In the genomic region with DNA sequence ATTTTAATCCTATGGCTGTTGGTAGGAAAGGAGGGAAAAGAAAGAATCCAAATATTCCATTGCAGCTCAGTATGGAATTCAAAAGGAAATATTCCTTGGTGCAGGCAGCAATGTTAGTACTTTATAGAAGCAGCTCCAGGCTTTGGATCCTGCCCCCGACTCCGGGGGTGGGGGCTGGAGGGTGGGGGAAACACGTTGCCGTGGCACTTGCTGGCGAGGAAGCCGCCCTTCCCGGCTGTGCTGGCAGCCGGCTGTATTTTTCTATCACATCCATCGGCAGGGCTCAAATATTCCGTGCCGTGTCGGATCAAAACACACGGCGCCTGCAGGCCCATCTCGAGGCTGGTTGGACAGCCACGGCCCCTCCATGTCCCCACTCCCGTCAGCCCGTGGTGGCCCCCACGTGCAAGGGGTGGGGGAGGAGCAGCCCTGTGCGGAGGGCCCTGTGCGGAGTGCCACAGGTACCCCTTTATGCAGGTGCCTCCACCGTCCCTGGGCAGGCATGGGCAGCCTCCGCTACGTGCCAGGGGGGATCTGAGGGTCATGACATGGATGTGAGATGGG, we compare ENCODE assay signal across 22 cellular contexts. TPM values are rescaled to one million over a fixed set of nuclear protein-coding genes. Genes with fewer than 3 reads are reported as not detected.
DNase-seq lines count a peak whose midpoint lies in the region; ATAC-seq, FAIRE-seq and TF ChIP-seq lines count a peak whose summit lies in the region.
"Had no signal": no experiment of that assay in that cellular context is flagged by ENCODE, and none has a peak within 500 bp of the region (broad histone marks: within the 10 kb centered on the region; RNA-seq: fewer than 3 reads in every experiment).

No MANE protein-coding gene starts in this region.

- H4K5ac ChIP-seq in H1 (ENCODE audit: insufficient read length, low read depth, low read length) = no peak overlapping the region

- no peak overlapping the region for H3K23ac ChIP-seq in H1 (ENCODE audit: insufficient read length)

- no peak overlapping the region for H3K4me2 ChIP-seq in H1 (ENCODE audit: insufficient read depth in 1 of 2, low read depth in 2 of 2, low read length in 2 of 2)
- H3K4me2 ChIP-seq: A549 had no signal

- no peak for TF ChIP-seq EP300 in H1 (IDR thresholded peaks at IDR 0.05; ENCODE audit: borderline replicate concordance in 1 of 2, low read depth in 2 of 2, low read length in 2 of 2)

- peak overlapping the region; percentile 44; the same call in 1 of the 2 replicates for H4K8ac ChIP-seq in H1 (ENCODE audit: extremely low read depth, insufficient read depth, low read length)

- no peaks in the 10 kb centered on the region for H3K23me2 ChIP-seq in H1 (ENCODE audit: low read depth, low read length)

- TF ChIP-seq POLR2A in H1 (IDR thresholded peaks at IDR 0.05; ENCODE audit: control extremely low read depth in 1 of 2, low read depth in 2 of 2, low read length in 2 of 2) = no peak

- H3K79me2 ChIP-seq in H1 (ENCODE audit: control insufficient read depth in 1 of 2, insufficient read depth in 2 of 2, low read length in 2 of 2) = no peaks in the 10 kb centered on the region

- H3K36me3 ChIP-seq in H1 (ENCODE audit: control insufficient read depth in 2 of 4, insufficient read depth in 4 of 4, low read length in 3 of 4) = no peaks in the 10 kb centered on the region
- no peaks in the 10 kb centered on the region for H3K36me3 ChIP-seq in endodermal cell (ENCODE audit: control insufficient read depth, insufficient read depth, low read length)

- H3K27ac Mint-ChIP-seq in stimulated activated naive CD8-positive, alpha-beta T cell treated with anti-CD3 and anti-CD28 coated beads, Interleukin-15, amount 100 ng/mL, for 72 hours = no peak overlapping the region
- H3K27ac Mint-ChIP-seq in osteocyte (ENCODE audit: unreplicated experiment) = no peak overlapping the region
- H3K27ac Mint-ChIP-seq in endodermal cell = no peak overlapping the region
- H3K27ac Mint-ChIP-seq: CD8-positive, alpha-beta T cell had no signal

- no peak overlapping the region for H4K91ac ChIP-seq in H1 (replicated peaks; ENCODE audit: insufficient read length, low read length)

- H3K36me3 Mint-ChIP-seq in osteocyte (ENCODE audit: unreplicated experiment) (peaks cover 2% of the 10 kb centered on the region), endodermal cell (ENCODE audit: low read depth) (no peaks in the 10 kb centered on the region)
- H3K36me3 Mint-ChIP-seq: CD8-positive, alpha-beta T cell had no signal

- H3K9ac ChIP-seq in H1 (replicated peaks in 1 of 4; ENCODE audit: extremely low read depth in 1 of 4, low read depth in 3 of 4, low read length in 3 of 4) (no peak overlapping the region), endodermal cell (ENCODE audit: extremely low read depth, low read length, poor library complexity, severe bottlenecking) (no peak overlapping the region)

- H2AK5ac ChIP-seq in H1 (ENCODE audit: low read depth, low read length) = no peak overlapping the region

- H2BK20ac ChIP-seq in H1 (ENCODE audit: low read length) = no peak overlapping the region

- H3K79me1 ChIP-seq in H1 (ENCODE audit: low read depth, low read length) = no peaks in the 10 kb centered on the region

- no peak overlapping the region for H2BK120ac ChIP-seq in H1 (replicated peaks; ENCODE audit: low read depth, low read length)

- H2AFZ ChIP-seq in H1 (ENCODE audit: low read length) = no peak overlapping the region

- H3K9me3 Mint-ChIP-seq in stimulated activated naive CD8-positive, alpha-beta T cell treated with anti-CD3 and anti-CD28 coated beads, Interleukin-15, amount 100 ng/mL, for 72 hours = no peaks in the 10 kb centered on the region
- no peaks in the 10 kb centered on the region for H3K9me3 Mint-ChIP-seq in osteocyte (ENCODE audit: unreplicated experiment)
- peaks cover 2% of the 10 kb centered on the region for H3K9me3 Mint-ChIP-seq in endodermal cell
- H3K9me3 Mint-ChIP-seq: CD8-positive, alpha-beta T cell had no signal

- H2BK5ac ChIP-seq in H1 (ENCODE audit: low read depth, low read length) = no peak overlapping the region

- FAIRE-seq in H1 (lab: Jason Lieb, UNC) = no peak
- FAIRE-seq: A549, G401.6 had no signal

- no peak for DNase-seq in stimulated activated naive CD8-positive, alpha-beta T cell treated with anti-CD3 and anti-CD28 coated beads, Interleukin-15, amount 100 ng/mL, for 72 hours
- DNase-seq in stimulated activated naive CD8-positive, alpha-beta T cell treated with anti-CD3 and anti-CD28 coated beads, Interleukin-15, Interleukin-2, amounts not matched to agents 100 U/mL and 50 U/mL, for 24 hours = no peak
- DNase-seq in H1 (ENCODE audit: low read depth in 1 of 2, low spot score in 2 of 2) = no peak
- DNase-seq in putamen (ENCODE audit: low spot score) = peak; percentile 75
- no peak for DNase-seq in osteocyte (ENCODE audit: extremely low spot score, unreplicated experiment)
- DNase-seq in endodermal cell = no peak
- DNase-seq: AML-193; Caco-2; CD8-positive, alpha-beta T cell; H7; Karpas-422; NCI-H1092; NCI-H1436; NCI-H187 treated with DMSO at 0.1 percent for 48 hours; NCI-H2107; NCI-H524 treated with DMSO at 0.1 percent for 48 hours; NCI-H774; RPMI8226; SHP77 had no signal

- TF ChIP-seq RAD21 in H1 (IDR thresholded peaks at IDR 0.05 in 1 of 2, conservative IDR thresholded peaks at IDR 0.05 in 1 of 2; ENCODE audit: low read depth in 2 of 2, low read length in 2 of 2) = no peak

- H3K27me3 Mint-ChIP-seq in stimulated activated naive CD8-positive, alpha-beta T cell treated with anti-CD3 and anti-CD28 coated beads, Interleukin-15, amount 100 ng/mL, for 72 hours = peaks cover 46% of the 10 kb centered on the region
- H3K27me3 Mint-ChIP-seq in osteocyte (ENCODE audit: unreplicated experiment) (peaks cover 48% of the 10 kb centered on the region), endodermal cell (ENCODE audit: insufficient read depth) (peaks cover 8% of the 10 kb centered on the region)

- no peak overlapping the region for H2BK15ac ChIP-seq in H1 (ENCODE audit: low read length)

- ATAC-seq in stimulated activated naive CD8-positive, alpha-beta T cell treated with anti-CD3 and anti-CD28 coated beads, Interleukin-15, amount 100 ng/mL, for 72 hours = peak; percentile 33
- ATAC-seq in stimulated activated naive CD8-positive, alpha-beta T cell treated with anti-CD3 and anti-CD28 coated beads, Interleukin-15, Interleukin-2, amounts not matched to agents 100 U/mL and 50 U/mL, for 24 hours = no peak
- no peak for ATAC-seq in HG02840 (IDR thresholded peaks at IDR 0.05; ENCODE audit: low FRiP score, unreplicated experiment)
- ATAC-seq: A549; CD8-positive, alpha-beta T cell had no signal

- 90% methylated on average over 12 of the region's 24 CpGs; no CpG with 5 or more reads in 1 of the 2 experiments for WGBS in H1 (ENCODE audit: extremely low coverage in 1 of 2, insufficient coverage in 1 of 2, insufficient read length in 1 of 2, insufficient replicate concordance in 2 of 2, low coverage in 1 of 2, low lambda C conversion rate in 2 of 2, missing lambda C conversion rate in 1 of 2), 2 experiments
- 89 to 91% methylated on average over 14 to 24 of the region's 24 CpGs for WGBS in endodermal cell (ENCODE audit: insufficient coverage in 1 of 2, insufficient read length in 1 of 2), 2 experiments

- CTCF ChIA-PET in H1 (lab: Charles Lee; ENCODE audit: partially characterized antibody) = interaction anchor here (1.0 to 12.1 kb wide), 5 partner anchors 13 to 284 kb away, joined by 3 to 110 read pairs (median 11); no protein-coding TSS in a partner anchor

- H3K4me3 Mint-ChIP-seq in stimulated activated naive CD8-positive, alpha-beta T cell treated with anti-CD3 and anti-CD28 coated beads, Interleukin-15, amount 100 ng/mL, for 72 hours = no peak overlapping the region
- no peak overlapping the region for H3K4me3 Mint-ChIP-seq in osteocyte (ENCODE audit: unreplicated experiment)
- no peak overlapping the region for H3K4me3 Mint-ChIP-seq in endodermal cell
- H3K4me3 Mint-ChIP-seq: CD8-positive, alpha-beta T cell had no signal

- TF ChIP-seq CTCF in H1 (IDR thresholded peaks at IDR 0.05; ENCODE audit: control extremely low read depth in 1 of 3, insufficient read depth in 1 of 3, low read depth in 1 of 3, low read length in 3 of 3) (no peak), osteocyte (IDR thresholded peaks at IDR 0.05) (no peak), endodermal cell (conservative IDR thresholded peaks at IDR 0.05) (no peak)

- no peak overlapping the region for H3K18ac ChIP-seq in H1 (ENCODE audit: extremely low read depth, low read length)

- no peak overlapping the region for H3K14ac ChIP-seq in H1 (ENCODE audit: insufficient read length)

- no peak overlapping the region for H3K4ac ChIP-seq in H1 (replicated peaks; ENCODE audit: insufficient read length, low read depth, low read length)

- H3K9me3 ChIP-seq in H1 (ENCODE audit: insufficient read depth in 2 of 2, low read depth in 1 of 2, low read length in 1 of 2) (no peaks in the 10 kb centered on the region), endodermal cell (ENCODE audit: control insufficient read depth, low read length) (no peaks in the 10 kb centered on the region)
- H3K9me3 ChIP-seq: A549, Caco-2 had no signal

- POLR2A ChIA-PET in H1 (lab: Charles Lee; ENCODE audit: partially characterized antibody) = no interaction called here

- H3K27me3 ChIP-seq in H1 (replicated peaks in 1 of 4; ENCODE audit: control insufficient read depth in 3 of 4, extremely low read depth in 1 of 4, insufficient read depth in 3 of 4, low read length in 3 of 4) (peaks cover under 1 to 19% (median 10%) of the 10 kb centered on the region in 4 experiments; a peak in 6 of 7 replicates), endodermal cell (ENCODE audit: control insufficient read depth, insufficient read depth, low read length, poor library complexity, severe bottlenecking) (peaks cover 1% of the 10 kb centered on the region)

- peaks cover 0 to 5% of the 10 kb centered on the region in 2 experiments for H4K20me1 ChIP-seq in H1 (replicated peaks in 1 of 2; ENCODE audit: control insufficient read depth in 1 of 2, insufficient read depth in 2 of 2, low read length in 2 of 2)

- H3K4me1 Mint-ChIP-seq in stimulated activated naive CD8-positive, alpha-beta T cell treated with anti-CD3 and anti-CD28 coated beads, Interleukin-15, amount 100 ng/mL, for 72 hours = peaks cover 4% of the 10 kb centered on the region
- H3K4me1 Mint-ChIP-seq in osteocyte (ENCODE audit: unreplicated experiment) = peaks cover 2% of the 10 kb centered on the region
- peaks cover 18% of the 10 kb centered on the region for H3K4me1 Mint-ChIP-seq in endodermal cell

- H2BK12ac ChIP-seq in H1 (ENCODE audit: low read depth, low read length) = no peak overlapping the region

- H3K27ac ChIP-seq in H1 (ENCODE audit: low read depth, low read length) (no peak overlapping the region), endodermal cell (ENCODE audit: low read depth, low read length) (no peak overlapping the region)
- H3K27ac ChIP-seq: A549 had no signal

- no peak overlapping the region for H3K56ac ChIP-seq in H1 (replicated peaks; ENCODE audit: insufficient read length, low read depth, low read length)

- H3K4me3 ChIP-seq in H1 (ENCODE audit: extremely low read depth in 1 of 4, insufficient read depth in 2 of 4, low read depth in 3 of 4, low read length in 4 of 4) (no peak overlapping the region), endodermal cell (ENCODE audit: low read length) (no peak overlapping the region)
- H3K4me3 ChIP-seq: A549 had no signal

- H3K4me1 ChIP-seq in H1 (replicated peaks in 1 of 4; ENCODE audit: control insufficient read depth in 3 of 4, insufficient read depth in 4 of 4, low read length in 3 of 4) (peaks cover 0 to 6% (median 3%) of the 10 kb centered on the region in 4 experiments; a peak in 4 of 7 replicates), endodermal cell (ENCODE audit: control insufficient read depth, insufficient read depth, low read length) (peaks cover 16% of the 10 kb centered on the region)
- H3K4me1 ChIP-seq: A549, Caco-2 had no signal

RNA-seq across cellular contexts. Expression of a gene that starts 5.8 kb away (rescaled TPM):
- total RNA-seq in H1 (2021; fragmentation: NEBNext Ultra II Directional; extraction: Animal tissue kit (Norgen Biotek cat#: 25700)) = 13.8 and 14.8 TPM in 2 replicates
- 14.6 and 27.3 TPM in 2 replicates for polyA plus RNA-seq in H1 (2011; rRNA removed)
- polyA plus RNA-seq in H1 (2011; cell fraction: cytosol; rRNA removed) = 15.1 TPM
- polyA plus RNA-seq in H1 (2011; cell fraction: nucleus; rRNA removed) = 35.4 TPM
- 4.8 to 12.3 TPM (median 11.4 TPM) in 4 replicates for polyA plus RNA-seq in H1 (2012, experiment 1 of 2)
- polyA plus RNA-seq in H1 (2012, experiment 2 of 2) = 5.9 TPM
- polyA plus RNA-seq in H1 (2013, experiment 1 of 2) = 9.6 TPM
- 8.5 TPM for polyA plus RNA-seq in H1 (2013, experiment 2 of 2)
- 10.0 and 12.3 TPM in 2 replicates for polyA minus RNA-seq in H1 (2011; rRNA and poly(A)+ RNA removed)
- polyA minus RNA-seq in H1 (2011; cell fraction: cytosol; rRNA and poly(A)+ RNA removed) = 11.6 TPM
- polyA minus RNA-seq in H1 (2011; cell fraction: nucleus; rRNA and poly(A)+ RNA removed) = 16.3 TPM
- total RNA-seq in osteocyte = 0.26 and 0.32 TPM in 2 replicates
- total RNA-seq in endodermal cell = 10 to 100 TPM; 16.0 to 17.3 TPM
- polyA plus RNA-seq in endodermal cell (2013, experiment 1 of 2) = 6.2 TPM
- 6.1 TPM for polyA plus RNA-seq in endodermal cell (2013, experiment 2 of 2)
- total RNA-seq: CD8-positive, alpha-beta T cell had no signal

Comparison
In these comparisons a context has a peak if more than half of its experiments do, and no peak if none do; other contexts are left out.
1. RNA of a gene that starts 5.8 kb away (total RNA-seq): 16.0 to 17.3 TPM in endodermal cell and 13.8 to 14.8 TPM in H1; 0.26 to 0.32 TPM in osteocyte; every median in the first group is over 10 times any median in the second.